ENCODE assay signal across 9 cellular contexts in genomic region chr15:25501828-25502446, GRCh38.
DNase-seq lines count a peak whose midpoint lies in the region; ATAC-seq and TF ChIP-seq lines count a peak whose summit lies in the region.
"Had no signal": no experiment of that assay in that cellular context is flagged by ENCODE, and none has a peak within 500 bp of the region (broad histone marks: within the 10 kb centered on the region; RNA-seq: fewer than 3 reads in every experiment).

No MANE protein-coding gene starts in this region.

- H3K4ac ChIP-seq in IMR-90 (ENCODE audit: low read depth, low read length): no peak overlapping the region

- dilution Hi-C loops in IMR-90 (cut with HindIII; ENCODE audit: low sequenced_read_pairs, unreplicated experiment): no loop called here

- H3K27me3 Mint-ChIP-seq in activated CD4-positive, alpha-beta T cell treated with anti-CD3 and anti-CD28 coated beads, Interleukin-2, amount 10 ng/mL, durations not matched to agents 24 days and 14 days: no peaks in the 10 kb centered on the region

- CTCF ChIA-PET in IMR-90 (lab: Yijun Ruan, JAX): interaction anchor here (0.7 kb wide), 2 partner anchors 40 to 367 kb away, joined by 4 read pairs; no protein-coding TSS in a partner anchor

- ATAC-seq in IMR-90 (ENCODE audit: low read depth) (peak; percentile 67), HG03025 (IDR thresholded peaks at IDR 0.05; ENCODE audit: low FRiP score, unreplicated experiment) (no peak), GM21825 (IDR thresholded peaks at IDR 0.05; ENCODE audit: unreplicated experiment) (no peak)

- no peak overlapping the region for H4K91ac ChIP-seq in IMR-90 (ENCODE audit: insufficient read depth, low read depth, low read length)

- peak; percentile 10 for DNase-seq in COLO668 (lab: John Stamatoyannopoulos, UW; ENCODE audit: unreplicated experiment)
- DNase-seq in IMR-90: peak; percentile 41
- peak in 4 of 7 donors; percentile 14 to 48 (median 36) for DNase-seq in adrenal gland
- peak; percentile 59 for DNase-seq in inferior parietal cortex (ENCODE audit: extremely low spot score)
- DNase-seq in vagina (ENCODE audit: extremely low spot score in 2 of 2): no peak
- no peak for DNase-seq in activated CD4-positive, alpha-beta T cell treated with anti-CD3 and anti-CD28 coated beads, Interleukin-2, amount 10 ng/mL, durations not matched to agents 24 days and 14 days

- no peak overlapping the region for H3K14ac ChIP-seq in IMR-90 (replicated peaks; ENCODE audit: low read depth, low read length)

- in situ Hi-C loops in IMR-90 (cut with MboI; ENCODE audit: low sequenced_read_pairs): loop anchor here (10.0 to 25.0 kb wide), 3 partner anchors 433 to 1510 kb away; no protein-coding TSS in a partner anchor

- peaks cover 3% of the 10 kb centered on the region; the same call in 1 of the 2 replicates for H3K4me1 ChIP-seq in IMR-90 (ENCODE audit: control insufficient read depth, insufficient read depth, low read length)
- H3K4me1 ChIP-seq in adrenal gland (replicated peaks in 1 of 2): no peaks in the 10 kb centered on the region
- no peaks in the 10 kb centered on the region for H3K4me1 ChIP-seq in vagina

- H3K56ac ChIP-seq in IMR-90 (ENCODE audit: extremely low read depth, insufficient read depth, low read length): no peak overlapping the region

- no CpG with 5 or more reads among the region's 5 CpGs for whole genome bisulfite sequencing in IMR-90 (ENCODE audit: extremely low coverage in 2 of 2, insufficient read length in 1 of 2), 2 experiments
- 18 to 32% (median 24%) methylated on average over 5 of the region's 5 CpGs for WGBS in adrenal gland, 4 donors

- H3K23ac ChIP-seq in IMR-90 (ENCODE audit: low read depth, low read length): no peak overlapping the region

- H3K4me3 ChIP-seq in IMR-90 (ENCODE audit: insufficient read depth, low read depth, low read length) (no peak overlapping the region), adrenal gland (no peak overlapping the region), vagina (no peak overlapping the region)

- peak; percentile 48 for TF ChIP-seq RAD21 in IMR-90 (IDR thresholded peaks at IDR 0.05; ENCODE audit: low read length)

- H3K4me3 Mint-ChIP-seq in activated CD4-positive, alpha-beta T cell treated with anti-CD3 and anti-CD28 coated beads, Interleukin-2, amount 10 ng/mL, durations not matched to agents 24 days and 14 days: no peak overlapping the region
- H3K4me3 Mint-ChIP-seq: memory B cell had no signal

- no peak overlapping the region for H3K4me2 ChIP-seq in IMR-90 (ENCODE audit: low read depth, low read length)

- H2AK9ac ChIP-seq in IMR-90 (replicated peaks; ENCODE audit: low read depth, low read length, poor library complexity): no peak overlapping the region

- H2BK20ac ChIP-seq in IMR-90 (ENCODE audit: low read depth, low read length): no peak overlapping the region

- no peak overlapping the region for H2BK15ac ChIP-seq in IMR-90 (ENCODE audit: low read depth, low read length)

- H3K4me1 Mint-ChIP-seq in activated CD4-positive, alpha-beta T cell treated with anti-CD3 and anti-CD28 coated beads, Interleukin-2, amount 10 ng/mL, durations not matched to agents 24 days and 14 days: no peaks in the 10 kb centered on the region
- H3K4me1 Mint-ChIP-seq: memory B cell had no signal

- no peaks in the 10 kb centered on the region for H3K9me3 Mint-ChIP-seq in activated CD4-positive, alpha-beta T cell treated with anti-CD3 and anti-CD28 coated beads, Interleukin-2, amount 10 ng/mL, durations not matched to agents 24 days and 14 days
- H3K9me3 Mint-ChIP-seq: memory B cell had no signal

- H3K27ac Mint-ChIP-seq in activated CD4-positive, alpha-beta T cell treated with anti-CD3 and anti-CD28 coated beads, Interleukin-2, amount 10 ng/mL, durations not matched to agents 24 days and 14 days: no peak overlapping the region
- H3K27ac Mint-ChIP-seq: memory B cell had no signal

- H4K20me1 ChIP-seq in IMR-90 (ENCODE audit: insufficient read depth, low read length): no peaks in the 10 kb centered on the region

- H3K27ac ChIP-seq in IMR-90 (ENCODE audit: insufficient read depth, low read length): no peak overlapping the region
- H3K27ac ChIP-seq in adrenal gland: no peak overlapping the region
- no peak overlapping the region for H3K27ac ChIP-seq in vagina

- peak; percentile 57 for TF ChIP-seq CTCF in IMR-90 (conservative IDR thresholded peaks at IDR 0.05; ENCODE audit: low read depth, low read length)
- peak; percentile 34 to 72 (median 66) for TF ChIP-seq CTCF in adrenal gland (IDR thresholded peaks at IDR 0.05)
- peak; percentile 5 to 45 (median 44) for TF ChIP-seq CTCF in vagina (IDR thresholded peaks at IDR 0.05)

- no peak overlapping the region for H2BK120ac ChIP-seq in IMR-90 (ENCODE audit: low read depth, low read length)

- no peak for TF ChIP-seq POLR2A in IMR-90 (IDR thresholded peaks at IDR 0.05; ENCODE audit: low read depth, low read length)
- TF ChIP-seq POLR2A in adrenal gland (IDR thresholded peaks at IDR 0.05): no peak
- no peak for TF ChIP-seq POLR2A in vagina (IDR thresholded peaks at IDR 0.05)

- POLR2A ChIA-PET in IMR-90 (lab: Charles Lee; ENCODE audit: unreplicated experiment): interaction anchor here (0.6 kb wide), 1 partner anchor 1484 kb away, joined by 3 read pairs; no protein-coding TSS in a partner anchor

- no peaks in the 10 kb centered on the region for H3K79me1 ChIP-seq in IMR-90 (ENCODE audit: low read depth in 1 of 2, low read length in 2 of 2)

- no peak overlapping the region for H4K5ac ChIP-seq in IMR-90 (ENCODE audit: low read depth, low read length)

- BruUV-seq in IMR-90 (replicated peaks; lab: Mats Ljungman, UMichigan): no TSS peak

- intact Hi-C loops in IMR-90 (cut with micrococcal nuclease) (loop anchor here (5.0 to 10.0 kb wide), 2 partner anchors 365 to 1857 kb away; partner anchors contain the start of gene MAGEL2), adrenal gland (cut with DNase I) (loop anchor here in 1 of 2 donors (10.0 kb wide), 1 partner anchor 1363 kb away; the partner anchor contains the start of gene GABRA5), vagina (cut with DNase I) (loop anchor here (10.0 kb wide), 1 partner anchor 433 kb away; no protein-coding TSS in a partner anchor)
- intact Hi-C loops in activated CD4-positive, alpha-beta T cell treated with anti-CD3 and anti-CD28 coated beads, Interleukin-2, amount 10 ng/mL, durations not matched to agents 24 days and 14 days (cut with micrococcal nuclease): loop anchor here (10.0 kb wide), 1 partner anchor 1857 kb away; the partner anchor contains the start of gene MAGEL2

- no peaks in the 10 kb centered on the region; the same call in 1 of the 2 replicates for H3K9me3 ChIP-seq in IMR-90 (ENCODE audit: control insufficient read depth, insufficient read depth, low read length)
- no peaks in the 10 kb centered on the region for H3K9me3 ChIP-seq in adrenal gland (replicated peaks in 1 of 3)
- H3K9me3 ChIP-seq in vagina: no peaks in the 10 kb centered on the region

- H3K27me3 ChIP-seq in IMR-90 (ENCODE audit: control insufficient read depth, insufficient read depth, low read length): no peaks in the 10 kb centered on the region
- H3K27me3 ChIP-seq in adrenal gland: no peaks in the 10 kb centered on the region
- no peaks in the 10 kb centered on the region for H3K27me3 ChIP-seq in vagina

- no peaks in the 10 kb centered on the region for H3K36me3 ChIP-seq in IMR-90 (ENCODE audit: control insufficient read depth, insufficient read depth, low read length)
- no peaks in the 10 kb centered on the region for H3K36me3 ChIP-seq in adrenal gland (replicated peaks in 1 of 2)
- no peaks in the 10 kb centered on the region for H3K36me3 ChIP-seq in vagina

- H3K36me3 Mint-ChIP-seq in activated CD4-positive, alpha-beta T cell treated with anti-CD3 and anti-CD28 coated beads, Interleukin-2, amount 10 ng/mL, durations not matched to agents 24 days and 14 days (ENCODE audit: low read depth): no peaks in the 10 kb centered on the region
- H3K36me3 Mint-ChIP-seq: memory B cell had no signal

- no peak overlapping the region for H2AK5ac ChIP-seq in IMR-90 (ENCODE audit: low read depth, low read length)

- H2BK5ac ChIP-seq in IMR-90 (ENCODE audit: low read depth, low read length, poor library complexity, severe bottlenecking): no peak overlapping the region

- H2AFZ ChIP-seq in IMR-90 (replicated peaks; ENCODE audit: low read length, poor library complexity): no peak overlapping the region

- H3K9me1 ChIP-seq in IMR-90 (ENCODE audit: insufficient read depth, low read length): no peaks in the 10 kb centered on the region

- H4K8ac ChIP-seq in IMR-90 (ENCODE audit: low read depth in 2 of 2, low read length in 2 of 2): no peak overlapping the region

- no peak overlapping the region for H3K9ac ChIP-seq in IMR-90 (ENCODE audit: low read depth, low read length)

- no peak overlapping the region for H3K18ac ChIP-seq in IMR-90 (ENCODE audit: low read depth, low read length)

TF ChIP-seq in IMR-90, 13 proteins besides CTCF, POLR2A, EP300 and RAD21:
- no peak for TF ChIP-seq NFE2L2 (IDR thresholded peaks at IDR 0.05; ENCODE audit: low read depth, low read length)
- TF ChIP-seq USF2 (IDR thresholded peaks at IDR 0.05; ENCODE audit: low read depth, low read length): peak; percentile 31; the same call in 1 of the 2 replicates
- TF ChIP-seq SMC3 (IDR thresholded peaks at IDR 0.05; ENCODE audit: low read depth, low read length): 0 out of 2 replicates have a peak, but pooled peaks have one; percentile 13

Comparison
In these comparisons a context has a peak if more than half of its experiments do, and no peak if none do; other contexts are left out.
1. DNase-seq: peak in COLO668 (single experiment), IMR-90 (single experiment), adrenal gland (4 of 7) and inferior parietal cortex (single experiment); none in vagina (0 of 2) and activated CD4-positive, alpha-beta T cell treated with anti-CD3 and anti-CD28 coated beads, Interleukin-2, amount 10 ng/mL, durations not matched to agents 24 days and 14 days (single experiment).
2. Peak in every context shown above with its lines, with median percentiles within 50 percentile points of each other: CTCF ChIP-seq.